8 cellular contexts compared by ENCODE assay signal in genomic region chr2:54455584-54456525, GRCh38. TPM values are rescaled to one million over a fixed set of nuclear protein-coding genes. Genes with fewer than 3 reads are reported as not detected.
DNase-seq lines count a peak whose midpoint lies in the region; ATAC-seq and TF ChIP-seq lines count a peak whose summit lies in the region.

Gene SPTBN1 (plus strand): TSS chr2:54456327. CDS start chr2:54526419, 70,092 bp downstream.

- no peaks in the 10 kb centered on the region for H3K36me3 Mint-ChIP-seq in osteocyte (ENCODE audit: unreplicated experiment)

- H3K27me3 ChIP-seq in Panc1 (ENCODE audit: control insufficient read depth, insufficient read depth, low read length) (no peaks in the 10 kb centered on the region), heart right ventricle (peaks cover 0 to 52% (median 0%) of the 10 kb centered on the region in 7 donors)

- TF ChIP-seq CTCF in Panc1 (IDR thresholded peaks at IDR 0.05) (no peak), heart right ventricle (IDR thresholded peaks at IDR 0.05) (peak in 1 of 9 donors; percentile 5), osteocyte (IDR thresholded peaks at IDR 0.05) (no peak)

- H3K9me3 ChIP-seq in Panc1 (ENCODE audit: control insufficient read depth, insufficient read depth, low read depth, low read length) (no peaks in the 10 kb centered on the region), heart right ventricle (no peaks in the 10 kb centered on the region)

- H3K4me3 ChIP-seq in Panc1 (ENCODE audit: low read depth in 2 of 2, low read length in 2 of 2) (peak within 1 kb of the TSS; percentile 86 to 92), heart right ventricle (peak within 1 kb of the TSS; percentile 55 to 87 (median 79))

- CTCF ChIA-PET in Panc1 (lab: Charles Lee) = no interaction called here

- H3K4me1 Mint-ChIP-seq in osteocyte (ENCODE audit: unreplicated experiment) = peaks cover 37% of the 10 kb centered on the region

- intact Hi-C loops in Panc1 (cut with micrococcal nuclease; ENCODE audit: unreplicated experiment) (loop anchor here (10.0 kb wide), 1 partner anchor 99 kb away; no protein-coding TSS in a partner anchor), heart right ventricle (cut with DNase I) (loop anchor here in 9 of 10 donors (5.0 to 10.0 kb wide), 13 partner anchors 34 to 251 kb away; a partner anchor contains a TSS)

- POLR2A ChIA-PET in Panc1 (lab: Charles Lee) = interaction anchor here (0.7 kb wide), 1 partner anchor 241 kb away, joined by 9 read pairs; no protein-coding TSS in a partner anchor

- H3K36me3 ChIP-seq in Panc1 (ENCODE audit: control insufficient read depth, insufficient read depth, low read length) = no peaks in the 10 kb centered on the region; the same call in 1 of the 2 replicates
- H3K36me3 ChIP-seq in heart right ventricle = peaks cover 0 to 5% (median 0%) of the 10 kb centered on the region in 9 donors

- no peaks in the 10 kb centered on the region for H3K9me3 Mint-ChIP-seq in osteocyte (ENCODE audit: unreplicated experiment)

- DNase-seq in stimulated activated CD4-positive, alpha-beta T cell treated with anti-CD3 and anti-CD28 coated beads, Interleukin-12 subunit alpha, Interleukin-12 subunit beta, amount 100 ng/mL, for 48 hours (ENCODE audit: low read depth in 2 of 3, low spot score in 1 of 3) = peak in 2 of 3 donors; percentile 8 to 12
- no peak for DNase-seq in stimulated activated CD4-positive, alpha-beta T cell treated with anti-CD3 and anti-CD28 coated beads, Interleukin-4, amount 100 ng/mL, for 4 hours
- DNase-seq in HT-29 (ENCODE audit: low spot score) (peak; percentile 61), Panc1 (ENCODE audit: low read depth, low spot score) (peak; percentile 36), anterior cingulate cortex (lab: John Stamatoyannopoulos, UW) (peak in 57 of 58 donors; percentile 61 to 98 (median 93)), heart right ventricle (peak; percentile 94 to 95), osteocyte (ENCODE audit: extremely low spot score, unreplicated experiment) (peak; percentile 94)

- no peaks in the 10 kb centered on the region for H3K27me3 Mint-ChIP-seq in osteocyte (ENCODE audit: unreplicated experiment)

- H3K4me1 ChIP-seq in Panc1 (ENCODE audit: control insufficient read depth, insufficient read depth, low read length) (peaks cover 26% of the 10 kb centered on the region), heart right ventricle (peaks cover 7 to 46% (median 35%) of the 10 kb centered on the region in 9 donors)

- peak within 1 kb of the TSS; percentile 96 for H3K4me3 Mint-ChIP-seq in osteocyte (ENCODE audit: unreplicated experiment)

- in situ Hi-C loops in Panc1 (cut with HindIII; ENCODE audit: low pct_unique_long_range_greater_than_20kb, low sequenced_read_pairs) = no loop called here

- peak; percentile 89 for ATAC-seq in Panc1
- ATAC-seq in heart right ventricle = peak; percentile 91 to 96 (median 94)
- no peak for ATAC-seq in GM18870 (IDR thresholded peaks at IDR 0.05; ENCODE audit: unreplicated experiment)

- H3K27ac ChIP-seq in Panc1 (ENCODE audit: low read length) (peak within 1 kb of the TSS; percentile 87), heart right ventricle (peak within 1 kb of the TSS; percentile 92 to 99 (median 98))

- BruUV-seq in Panc1 (replicated peaks; lab: Mats Ljungman, UMichigan) = no TSS peak

- WGBS in heart right ventricle, 2 donors = 0% methylated on average over 32 to 82 of the region's 88 CpGs

- H3K27ac Mint-ChIP-seq in osteocyte (ENCODE audit: unreplicated experiment) = peak within 1 kb of the TSS; percentile 81

RNA-seq across cellular contexts. Expression of gene SPTBN1, which starts in this region (rescaled TPM):
- total RNA-seq in HT-29 (2014; rRNA removed; shearing (Covaris generic)) = 138 and 141 TPM in 2 replicates
- total RNA-seq in Panc1 (2021; ENCODE audit: unreplicated experiment) (169 TPM), heart right ventricle (100 to 1,000 TPM; 366 to 643 (median 507) TPM), osteocyte (248 and 251 TPM in 2 replicates)
- polyA plus RNA-seq in Panc1 (2012; ENCODE audit: insufficient read length) = 69.5 TPM
- 100 to 1,000 TPM in 1 of 2 donors, 10 to 100 TPM in 1; 91.1 to 142 TPM for polyA plus RNA-seq in heart right ventricle

Comparison
In these comparisons a context has a peak if more than half of its experiments do, and no peak if none do; other contexts are left out.
1. DNase-seq: peak in stimulated activated CD4-positive, alpha-beta T cell treated with anti-CD3 and anti-CD28 coated beads, Interleukin-12 subunit alpha, Interleukin-12 subunit beta, amount 100 ng/mL, for 48 hours (2 of 3), HT-29 (single experiment), Panc1 (single experiment), anterior cingulate cortex (57 of 58), heart right ventricle (2 of 2) and osteocyte (single experiment); none in stimulated activated CD4-positive, alpha-beta T cell treated with anti-CD3 and anti-CD28 coated beads, Interleukin-4, amount 100 ng/mL, for 4 hours (0 of 2).